Comparison of ENCODE assay signal across 8 cellular contexts in genomic region chrX:2610246-2611170, GRCh38.
DNase-seq lines count a peak whose midpoint lies in the region; ATAC-seq and TF ChIP-seq lines count a peak whose summit lies in the region.

No MANE protein-coding gene starts in this region.

- H3K4me1 Mint-ChIP-seq in CD8-positive, alpha-beta T cell (ENCODE audit: low read depth), result peaks cover 45% of the 10 kb centered on the region
- H3K4me1 Mint-ChIP-seq in effector memory CD8-positive, alpha-beta T cell (ENCODE audit: low read depth in 2 of 2), result peaks cover 20 to 49% of the 10 kb centered on the region in 2 donors

- peak overlapping the region; percentile 93 for H3K4me3 Mint-ChIP-seq in CD8-positive, alpha-beta T cell
- peak overlapping the region; percentile 63 to 98 for H3K4me3 Mint-ChIP-seq in effector memory CD8-positive, alpha-beta T cell

- no peak for ATAC-seq in CD8-positive, alpha-beta T cell
- ATAC-seq in effector memory CD8-positive, alpha-beta T cell (replicated peaks), result no peak
- no peak for ATAC-seq in HG03571 (IDR thresholded peaks at IDR 0.05; ENCODE audit: unreplicated experiment)

- no peaks in the 10 kb centered on the region for H3K9me2 ChIP-seq in MM.1S (replicated peaks; ENCODE audit: insufficient read depth, low read length)

- peaks cover 18% of the 10 kb centered on the region for H3K4me1 ChIP-seq in CD8-positive, alpha-beta T cell (ENCODE audit: insufficient read depth, low read length)
- H3K4me1 ChIP-seq in MM.1S (ENCODE audit: low read length) (no peaks in the 10 kb centered on the region), neuron (ENCODE audit: insufficient read depth, low read length) (peaks cover 16% of the 10 kb centered on the region)

- H3K27me3 ChIP-seq in CD8-positive, alpha-beta T cell (ENCODE audit: insufficient read depth, low read length), result no peaks in the 10 kb centered on the region
- H3K27me3 ChIP-seq in MM.1S (replicated peaks; ENCODE audit: insufficient read depth, low read length), result no peaks in the 10 kb centered on the region
- no peaks in the 10 kb centered on the region for H3K27me3 ChIP-seq in neuron (ENCODE audit: insufficient read depth, low read length)

- H3F3A ChIP-seq in MM.1S (ENCODE audit: insufficient read depth, low read length), result no peaks in the 10 kb centered on the region

- H3K36me3 ChIP-seq in CD8-positive, alpha-beta T cell (ENCODE audit: insufficient read depth, low read length), result peaks cover 1% of the 10 kb centered on the region
- no peaks in the 10 kb centered on the region for H3K36me3 ChIP-seq in MM.1S (replicated peaks; ENCODE audit: insufficient read depth, low read length)
- H3K36me3 ChIP-seq in neuron (ENCODE audit: insufficient read depth, low read length), result peaks cover 4% of the 10 kb centered on the region

- H3K4me3 ChIP-seq in CD8-positive, alpha-beta T cell (ENCODE audit: low read depth, low read length), result no peak overlapping the region
- H3K4me3 ChIP-seq in MM.1S (ENCODE audit: low read length), result peak overlapping the region; percentile 79; the same call in 1 of the 2 replicates
- peak overlapping the region; percentile 48 for H3K4me3 ChIP-seq in neuron (ENCODE audit: low read length)

- CTCF ChIA-PET in CD8-positive, alpha-beta T cell (lab: Charles Lee), result no interaction called here

- DNase-seq in CD8-positive, alpha-beta T cell, result no peak
- DNase-seq in MM.1S (no peak), NCI-H187 (lab: John Stamatoyannopoulos, UW) (no peak), NCI-H748 (lab: John Stamatoyannopoulos, UW; ENCODE audit: unreplicated experiment) (no peak)
- no peak for DNase-seq in effector memory CD8-positive, alpha-beta T cell
- no peak for DNase-seq in activated CD4-positive, alpha-beta T cell treated with anti-CD3 and anti-CD28 coated beads for 4 hours

- intact Hi-C loops in CD8-positive, alpha-beta T cell (cut with DNase I, micrococcal nuclease), result loop anchor here in 1 of 2 experiments (2.0 to 5.0 kb wide), 2 partner anchors 18 to 82 kb away; partner anchors contain the start of gene CD99

- H3K27ac ChIP-seq in CD8-positive, alpha-beta T cell (ENCODE audit: low read depth, low read length), result no peak overlapping the region
- no peak overlapping the region for H3K27ac ChIP-seq in MM.1S (ENCODE audit: low read length)

- peaks cover 47% of the 10 kb centered on the region for H3K36me3 Mint-ChIP-seq in CD8-positive, alpha-beta T cell
- H3K36me3 Mint-ChIP-seq in effector memory CD8-positive, alpha-beta T cell (ENCODE audit: insufficient read depth), result peaks cover 40% of the 10 kb centered on the region

- H3K9me3 Mint-ChIP-seq in CD8-positive, alpha-beta T cell, result no peaks in the 10 kb centered on the region
- no peaks in the 10 kb centered on the region for H3K9me3 Mint-ChIP-seq in effector memory CD8-positive, alpha-beta T cell

- peaks cover 13% of the 10 kb centered on the region for H3K79me2 ChIP-seq in MM.1S (ENCODE audit: low read length)

- no peak overlapping the region; the same call in 1 of the 2 replicates for H3K9ac ChIP-seq in MM.1S (ENCODE audit: low read length)

- no peak overlapping the region for H3K27ac Mint-ChIP-seq in CD8-positive, alpha-beta T cell
- H3K27ac Mint-ChIP-seq in effector memory CD8-positive, alpha-beta T cell, result peak overlapping the region; percentile 6 to 94

- H3K9me3 ChIP-seq in CD8-positive, alpha-beta T cell (ENCODE audit: low read length), result no peaks in the 10 kb centered on the region
- no peaks in the 10 kb centered on the region for H3K9me3 ChIP-seq in MM.1S (replicated peaks; ENCODE audit: insufficient read depth, low read length)
- no peaks in the 10 kb centered on the region for H3K9me3 ChIP-seq in neuron (ENCODE audit: low read length)

- TF ChIP-seq CTCF in CD8-positive, alpha-beta T cell (IDR thresholded peaks at IDR 0.05), result no peak
- no peak for TF ChIP-seq CTCF in MM.1S (IDR thresholded peaks at IDR 0.05; ENCODE audit: low read length)

- H2AFZ ChIP-seq in MM.1S (ENCODE audit: low read length), result no peak overlapping the region
- H2AFZ ChIP-seq in neuron (ENCODE audit: low read depth, low read length), result no peak overlapping the region

- H3K4me2 ChIP-seq in MM.1S (ENCODE audit: low read depth, low read length), result peak overlapping the region; percentile 40; the same call in 1 of the 2 replicates

- no peaks in the 10 kb centered on the region for H3K27me3 Mint-ChIP-seq in CD8-positive, alpha-beta T cell (ENCODE audit: low read depth)
- H3K27me3 Mint-ChIP-seq in effector memory CD8-positive, alpha-beta T cell, result no peaks in the 10 kb centered on the region

- H4K20me1 ChIP-seq in MM.1S (ENCODE audit: insufficient read depth, low read length), result no peaks in the 10 kb centered on the region

- POLR2A ChIA-PET in CD8-positive, alpha-beta T cell (lab: Charles Lee), result no interaction called here
